25 cellular contexts compared by ENCODE assay signal in the genomic region with DNA sequence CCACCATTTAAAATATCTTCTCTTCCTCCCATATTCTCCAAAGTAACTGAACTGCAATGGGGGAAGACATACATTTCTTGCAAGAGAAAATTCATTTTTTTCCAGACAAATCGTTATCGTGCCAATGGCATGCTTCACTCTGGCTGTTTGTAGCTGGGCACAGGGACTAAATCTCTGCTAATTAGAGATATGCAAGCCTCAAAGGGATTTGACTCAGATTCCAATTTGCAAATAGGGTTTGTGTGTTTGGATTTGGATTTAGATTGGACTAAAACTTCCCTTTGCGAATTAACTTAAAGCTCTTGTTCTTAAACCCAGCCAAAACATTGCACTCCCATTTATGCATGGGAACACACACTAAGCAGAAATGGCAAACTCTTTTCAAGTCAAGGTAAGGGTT.
"Had no signal": no experiment of that assay in that cellular context is flagged by ENCODE, and none has a peak within 500 bp of the region (broad histone marks: within the 10 kb centered on the region; RNA-seq: fewer than 3 reads in every experiment).

No MANE protein-coding gene starts in this region.

- H3K4me1 ChIP-seq: neural progenitor cell, stomach, testis, thyroid gland, transverse colon, upper lobe of left lung, vagina had no signal

- H3K9me3 ChIP-seq: left ventricle myocardium inferior, neutrophil, ovary, stomach, testis, thyroid gland, transverse colon, upper lobe of left lung, vagina had no signal

- DNase-seq: islet precursor cell; left ventricle myocardium inferior; mesendoderm; naive B cell; natural killer cell; nephron progenitor cell; occipital lobe; ovary; right cardiac atrium; small intestine; stimulated activated CD4-positive, alpha-beta T cell treated with anti-CD3 and anti-CD28 coated beads, Interleukin-1b, Interleukin-23, amount 100 ng/mL, for 48 hours; stimulated activated CD4-positive, alpha-beta T cell treated with anti-CD3 and anti-CD28 coated beads, Interleukin-2, amount 100 ng/mL, for 48 hours; stimulated activated CD4-positive, alpha-beta T cell treated with anti-CD3 and anti-CD28 coated beads, Interleukin-4, amount 100 ng/mL, for 4 hours; stimulated activated naive B cell treated with anti-CD40 and anti-IgM and Interleukin-4, amounts not matched to agents 10 μg/mL and 1 μg/mL and 100 μg/mL, for 72 hours; stimulated activated naive CD8-positive, alpha-beta T cell treated with anti-CD3 and anti-CD28 coated beads, Interleukin-15, Interleukin-2, amounts not matched to agents 100 U/mL and 50 U/mL, for 24 hours; stomach; testis; thyroid gland; transverse colon; upper lobe of left lung had no signal

- FAIRE-seq: small intestine had no signal

- H3K4me2 ChIP-seq: neural progenitor cell had no signal

- H2AFZ ChIP-seq: neural progenitor cell had no signal

- H3K36me3 ChIP-seq: left ventricle myocardium inferior, neural progenitor cell, neutrophil, ovary, stomach, thyroid gland, transverse colon, upper lobe of left lung, vagina had no signal

- H3K4me3 ChIP-seq: left ventricle myocardium inferior, lung, neural progenitor cell, ovary, stomach, testis, thyroid gland, transverse colon, upper lobe of left lung, vagina had no signal

- H3K27me3 ChIP-seq: neural progenitor cell, neutrophil, ovary, stomach, testis, thyroid gland, transverse colon, upper lobe of left lung, vagina had no signal

- H3K9ac ChIP-seq: neural progenitor cell had no signal

- H3K27ac ChIP-seq: left ventricle myocardium inferior, neural progenitor cell, neutrophil, ovary, stomach, testis, thyroid gland, transverse colon, upper lobe of left lung, vagina had no signal

- ATAC-seq: natural killer cell; right cardiac atrium; sciatic nerve; stimulated activated naive B cell treated with anti-CD40 and anti-IgM and Interleukin-4, amounts not matched to agents 10 μg/mL and 1 μg/mL and 100 μg/mL, for 72 hours; stimulated activated naive CD8-positive, alpha-beta T cell treated with anti-CD3 and anti-CD28 coated beads, Interleukin-15, Interleukin-2, amounts not matched to agents 100 U/mL and 50 U/mL, for 24 hours had no signal
